ENCODE assay signal across 9 cellular contexts in genomic region chr5:44389410-44389879, GRCh38. TPM values are rescaled to one million over a fixed set of nuclear protein-coding genes. Genes with fewer than 3 reads are reported as not detected.
DNase-seq lines count a peak whose midpoint lies in the region; TF ChIP-seq lines count a peak whose summit lies in the region.
"Had no signal": no experiment of that assay in that cellular context is flagged by ENCODE, and none has a peak within 500 bp of the region (broad histone marks: within the 10 kb centered on the region; RNA-seq: fewer than 3 reads in every experiment).

Gene FGF10 (minus strand): TSS chr5:44389420. CDS start chr5:44388682, 738 bp downstream.

- no peaks in the 10 kb centered on the region for H3K9me3 ChIP-seq in tibial artery
- H3K9me3 ChIP-seq in Karpas-422 (ENCODE audit: low read length) = no peaks in the 10 kb centered on the region

- H3K4me1 ChIP-seq in tibial artery (peaks cover 0 to 26% (median 16%) of the 10 kb centered on the region in 4 donors), Karpas-422 (ENCODE audit: low read length) (no peaks in the 10 kb centered on the region)

- H3K36me3 Mint-ChIP-seq in MCF 10A (ENCODE audit: insufficient read depth, unreplicated experiment) = no peaks in the 10 kb centered on the region

- no peak within 1 kb of the TSS for H2AFZ ChIP-seq in Karpas-422 (ENCODE audit: low read length)

- intact Hi-C loops in MCF 10A (cut with micrococcal nuclease) (no loop called here), lower leg skin (cut with DNase I; ENCODE audit: low total_unique reads) (no loop called here), tibial artery (cut with DNase I; ENCODE audit: low total_unique reads) (no loop called here)

- H3K79me2 ChIP-seq in Karpas-422 (ENCODE audit: low read length) = no peaks in the 10 kb centered on the region

- no peaks in the 10 kb centered on the region for H4K20me1 ChIP-seq in Karpas-422 (ENCODE audit: insufficient read depth, low read depth, low read length)

- peaks cover 6% of the 10 kb centered on the region for H3K4me1 Mint-ChIP-seq in MCF 10A (ENCODE audit: insufficient read depth, unreplicated experiment)

- TF ChIP-seq POLR2A in lower leg skin (IDR thresholded peaks at IDR 0.05) = no peak

- H3K4me3 ChIP-seq in lower leg skin (ENCODE audit: low read depth, poor library complexity, severe bottlenecking) (peak within 1 kb of the TSS; percentile 13), tibial artery (peak within 1 kb of the TSS; percentile 51 to 60), Karpas-422 (ENCODE audit: low read length) (no peak within 1 kb of the TSS)

- TF ChIP-seq CTCF in MCF 10A (IDR thresholded peaks at IDR 0.05; ENCODE audit: unreplicated experiment) (no peak), lower leg skin (IDR thresholded peaks at IDR 0.05) (no peak), tibial artery (IDR thresholded peaks at IDR 0.05) (no peak)

- H3K4me3 Mint-ChIP-seq in MCF 10A (ENCODE audit: unreplicated experiment) = peak within 1 kb of the TSS; percentile 67

- H3K4me2 ChIP-seq in Karpas-422 (ENCODE audit: low read depth, low read length, poor library complexity, severe bottlenecking) = no peak within 1 kb of the TSS

- H3K27ac ChIP-seq in tibial artery = peak within 1 kb of the TSS; percentile 24 to 54
- no peak within 1 kb of the TSS for H3K27ac ChIP-seq in Karpas-422 (ENCODE audit: low read length)
- H3K27ac ChIP-seq: 22Rv1 had no signal

- H3K27me3 ChIP-seq in tibial artery (peaks cover 0 to 6% of the 10 kb centered on the region in 2 donors), Karpas-422 (ENCODE audit: low read length) (no peaks in the 10 kb centered on the region)

- WGBS in lower leg skin, 2 donors = 4% methylated on average over 26 of the region's 26 CpGs

- BruUV-seq in MCF 10A (replicated peaks; lab: Mats Ljungman, UMichigan) = no TSS peak

- H3K27me3 Mint-ChIP-seq in MCF 10A (ENCODE audit: insufficient read depth, unreplicated experiment) = peaks cover 12% of the 10 kb centered on the region

- no peaks in the 10 kb centered on the region for H3K9me2 ChIP-seq in Karpas-422 (replicated peaks; ENCODE audit: insufficient read depth, low read length)

- no peak within 1 kb of the TSS for H3K9ac ChIP-seq in Karpas-422 (ENCODE audit: low read length)

- DNase-seq in DMS 273 (lab: John Stamatoyannopoulos, UW; ENCODE audit: unreplicated experiment) = peak; percentile 48
- DNase-seq in DMS 273 treated with DMSO at 0.1 percent for 48 hours (lab: John Stamatoyannopoulos, UW) = no peak
- no peak for DNase-seq in MCF 10A (ENCODE audit: unreplicated experiment)
- peak in 1 of 2 donors; percentile 83 for DNase-seq in lower leg skin (ENCODE audit: low spot score in 2 of 2)
- peak in 1 of 2 donors; percentile 61 for DNase-seq in tibial artery
- no peak for DNase-seq in Karpas-422
- no peak for DNase-seq in GM19240 (ENCODE audit: insufficient read length, low spot score)
- no peak for DNase-seq in kidney tubule cell (ENCODE audit: low spot score)

- POLR2A ChIA-PET in MCF 10A (lab: Yijun Ruan, JAX) = no interaction called here

- no peaks in the 10 kb centered on the region for H3K9me3 Mint-ChIP-seq in MCF 10A (ENCODE audit: unreplicated experiment)

- H3K36me3 ChIP-seq in tibial artery (no peaks in the 10 kb centered on the region), Karpas-422 (ENCODE audit: insufficient read depth, low read length) (no peaks in the 10 kb centered on the region)

- H3K27ac Mint-ChIP-seq in MCF 10A (ENCODE audit: low read depth, unreplicated experiment) = no peak within 1 kb of the TSS

- CTCF ChIA-PET in MCF 10A (lab: Yijun Ruan, JAX) = interaction anchor here (0.6 kb wide), 1 partner anchor 603 kb away, joined by 3 read pairs; no protein-coding TSS in a partner anchor

RNA-seq across cellular contexts. Expression of gene FGF10, which starts in this region (rescaled TPM):
- total RNA-seq in MCF 10A (2022) = not detected in 2 replicates
- total RNA-seq in lower leg skin = 1 to 10 TPM in 2 of 4 donors, under 1 TPM in 2; 0.17 to 3.8 (median 1.7) TPM
- total RNA-seq in Karpas-422 (2014; rRNA removed; shearing (Covaris generic); ENCODE audit: low replicate concordance) = not detected in 2 replicates
